ENCODE assay signal across 8 cellular contexts in genomic region chr14:58428011-58428807, GRCh38. TPM values are rescaled to one million over a fixed set of nuclear protein-coding genes. Genes with fewer than 3 reads are reported as not detected.
DNase-seq lines count a peak whose midpoint lies in the region; ATAC-seq and TF ChIP-seq lines count a peak whose summit lies in the region.

No MANE protein-coding gene starts in this region.

- ATAC-seq in HG02798 (IDR thresholded peaks at IDR 0.05; ENCODE audit: poor library complexity, unreplicated experiment): no peak

- H3K27me3 Mint-ChIP-seq in CD14-positive monocyte (ENCODE audit: low read depth in 3 of 3): no peaks in the 10 kb centered on the region

- peak overlapping the region; percentile 95 to 99 (median 98) for H3K27ac Mint-ChIP-seq in CD14-positive monocyte

- no peak for TF ChIP-seq POLR2A in sigmoid colon (IDR thresholded peaks at IDR 0.05)

- H3K9me3 Mint-ChIP-seq in CD14-positive monocyte: no peaks in the 10 kb centered on the region

- peak overlapping the region; percentile 87 to 96 for H3K4me3 Mint-ChIP-seq in CD14-positive monocyte

- H3K27ac ChIP-seq in ascending aorta (peak overlapping the region; percentile 85 to 91), iPS DF 6.9 (ENCODE audit: low read length) (no peak overlapping the region), sigmoid colon (peak overlapping the region; percentile 87 to 96 (median 89))

- peaks cover 16% of the 10 kb centered on the region in 2 donors for H3K36me3 Mint-ChIP-seq in CD14-positive monocyte

- H3K4me1 ChIP-seq in HAP-1 (peaks cover 4% of the 10 kb centered on the region; the same call in 1 of the 2 replicates), ascending aorta (peaks cover 0 to 12% of the 10 kb centered on the region in 2 donors), iPS DF 6.9 (ENCODE audit: control insufficient read depth, insufficient read depth, low read length) (no peaks in the 10 kb centered on the region), sigmoid colon (peaks cover 0 to 34% (median 26%) of the 10 kb centered on the region in 4 donors)

- TF ChIP-seq EP300 in sigmoid colon (IDR thresholded peaks at IDR 0.05): no peak

- peaks cover 16% of the 10 kb centered on the region for H3K4me1 Mint-ChIP-seq in CD14-positive monocyte

- H3K9me3 ChIP-seq in HAP-1 (no peaks in the 10 kb centered on the region), ascending aorta (no peaks in the 10 kb centered on the region), iPS DF 6.9 (ENCODE audit: control insufficient read depth, insufficient read depth, low read length) (no peaks in the 10 kb centered on the region), sigmoid colon (no peaks in the 10 kb centered on the region)

- H3K4me3 ChIP-seq in HAP-1 (peak overlapping the region; percentile 66), ascending aorta (peak overlapping the region; percentile 66 to 94), iPS DF 6.9 (ENCODE audit: low read length) (peak overlapping the region; percentile 80; the same call in 1 of the 2 replicates), sigmoid colon (peak overlapping the region; percentile 78 to 88 (median 84))

- no peak for TF ChIP-seq CTCF in CD14-positive monocyte (IDR thresholded peaks at IDR 0.05)
- TF ChIP-seq CTCF in ascending aorta (IDR thresholded peaks at IDR 0.05): no peak
- TF ChIP-seq CTCF in sigmoid colon (IDR thresholded peaks at IDR 0.05): peak in 1 of 4 experiments; percentile 1

- H3K27me3 ChIP-seq in HAP-1 (ENCODE audit: low read depth) (no peaks in the 10 kb centered on the region), ascending aorta (no peaks in the 10 kb centered on the region), iPS DF 6.9 (ENCODE audit: control insufficient read depth, insufficient read depth, low read length) (no peaks in the 10 kb centered on the region), sigmoid colon (no peaks in the 10 kb centered on the region)

- DNase-seq in CD14-positive monocyte (ENCODE audit: low spot score) (no peak), HAP-1 (ENCODE audit: low spot score in 2 of 2) (peak; percentile 49 to 88), NCI-H524 (lab: John Stamatoyannopoulos, UW) (peak; percentile 21 to 73), ascending aorta (ENCODE audit: low spot score in 2 of 2) (no peak), iPS DF 6.9 (ENCODE audit: low read depth, low spot score) (no peak), sigmoid colon (no peak), GM19238 (ENCODE audit: insufficient read length, low spot score) (no peak)

- in situ Hi-C loops in HAP-1 (cut with MboI; ENCODE audit: low sequenced_read_pairs): no loop called here

- no CpG with 5 or more reads among the region's 12 CpGs for WGBS in iPS DF 6.9 (ENCODE audit: insufficient coverage, insufficient read length)
- WGBS in sigmoid colon, 2 donors: 1% methylated on average over 12 of the region's 12 CpGs

- intact Hi-C loops in CD14-positive monocyte (cut with micrococcal nuclease) (loop anchor here (10.0 kb wide), 2 partner anchors 133 to 183 kb away; partner anchors contain the start of genes ARID4A (in 1 of the 2) and PSMA3 (in 1 of the 2)), ascending aorta (cut with DNase I) (loop anchor here (5.0 kb wide), 3 partner anchors 759 to 1819 kb away; partner anchors contain the start of genes AP5M1, DAAM1, EXOC5 and PPM1A), sigmoid colon (cut with DNase I) (loop anchor here (10.0 kb wide), 1 partner anchor 1057 kb away; the partner anchor contains the start of genes JKAMP and L3HYPDH)

- H3K36me3 ChIP-seq in HAP-1 (replicated peaks) (peaks cover 26% of the 10 kb centered on the region), ascending aorta (peaks cover 2 to 12% of the 10 kb centered on the region in 2 donors), iPS DF 6.9 (ENCODE audit: control insufficient read depth, insufficient read depth, low read length) (no peaks in the 10 kb centered on the region; the same call in 1 of the 2 replicates), sigmoid colon (peaks cover 5 to 32% (median 10%) of the 10 kb centered on the region in 4 donors)

RNA-seq across cellular contexts. Expression of gene KIAA0586, which starts 0.7 kb away (rescaled TPM):
- polyA plus RNA-seq in CD14-positive monocyte: 1 to 10 TPM; 3.4 to 7.5 TPM
- total RNA-seq in ascending aorta: 20.1 TPM
- 10 to 100 TPM; 12.8 to 20.2 (median 16.0) TPM for total RNA-seq in sigmoid colon
- polyA plus RNA-seq in sigmoid colon: 1 to 10 TPM; 2.5 to 6.8 (median 4.2) TPM

RNA-seq across cellular contexts. Expression of gene TIMM9, which starts 0.9 kb away (rescaled TPM):
- polyA plus RNA-seq in CD14-positive monocyte: 10 to 100 TPM; 26.2 to 29.9 TPM
- total RNA-seq in ascending aorta: 0.96 TPM
- total RNA-seq in sigmoid colon: 100 to 1,000 TPM in 1 of 4 donors, 10 to 100 TPM in 3; 70.3 to 130 (median 83.6) TPM
- polyA plus RNA-seq in sigmoid colon: 10 to 100 TPM; 36.3 to 51.6 (median 39.0) TPM

RNA-seq across cellular contexts. Expression of gene TOMM20L, which starts 32.5 kb away (rescaled TPM):
- polyA plus RNA-seq in CD14-positive monocyte (under 1 TPM in 1 of 2 donors, not detected in 1; 0.33 TPM), sigmoid colon (under 1 TPM in 1 of 3 donors, not detected in 2; 0.25 TPM)
- total RNA-seq in ascending aorta (not detected), sigmoid colon (not detected)

Comparison
In these comparisons a context has a peak if more than half of its experiments do, and no peak if none do; other contexts are left out.
1. DNase-seq: peak in HAP-1 (2 of 2) and NCI-H524 (2 of 2); none in CD14-positive monocyte (single experiment), ascending aorta (0 of 2), iPS DF 6.9 (single experiment), sigmoid colon (single experiment) and GM19238 (single experiment).
2. RNA of gene TIMM9, which starts 0.9 kb away (total RNA-seq): 70.3 to 130 TPM in sigmoid colon; 0.96 TPM in ascending aorta (single experiment); every median in the first group is over 10 times any median in the second.
3. Peak in every context shown above with its lines, with median percentiles within 50 percentile points of each other: H3K4me3 ChIP-seq.